In genomic region chr14:21090194-21090939, GRCh38 we compare ENCODE assay signal across 10 cellular contexts. TPM values are rescaled to one million over a fixed set of nuclear protein-coding genes. Genes with fewer than 3 reads are reported as not detected.
A peak's percentile ranks its signal among the peaks of the same experiment; 100 is the strongest.
DNase-seq lines count a peak whose midpoint lies in the region; ATAC-seq, FAIRE-seq and TF ChIP-seq lines count a peak whose summit lies in the region.
"Had no signal": no experiment of that assay in that cellular context is flagged by ENCODE, and none has a peak within 500 bp of the region (broad histone marks: within the 10 kb centered on the region; RNA-seq: fewer than 3 reads in every experiment).

No MANE protein-coding gene starts in this region.

- peaks cover 8% of the 10 kb centered on the region; the same call in 1 of the 2 replicates for H3K4me1 ChIP-seq in HEK293 (ENCODE audit: control insufficient read depth, insufficient read depth, low read length)
- H3K4me1 ChIP-seq in astrocyte (ENCODE audit: insufficient read depth, low read length) = peaks cover 24% of the 10 kb centered on the region
- H3K4me1 ChIP-seq in left lung = peaks cover 0 to 44% of the 10 kb centered on the region in 2 donors

- H3K36me3 ChIP-seq in HEK293 (ENCODE audit: control insufficient read depth in 2 of 2, insufficient read depth in 1 of 2, low read length in 2 of 2) (peaks cover 11 to 68% of the 10 kb centered on the region in 2 experiments; a peak in 2 of 3 replicates), astrocyte (ENCODE audit: insufficient read depth, low read length) (peaks cover 23% of the 10 kb centered on the region), left lung (peaks cover 0 to 56% of the 10 kb centered on the region in 2 donors)

- H3K79me2 ChIP-seq in astrocyte (ENCODE audit: insufficient read depth, low read length) = no peaks in the 10 kb centered on the region

- no peak overlapping the region for H3K27ac ChIP-seq in HEK293 (ENCODE audit: extremely low read depth, low read depth, low read length)
- H3K27ac ChIP-seq in astrocyte (ENCODE audit: low read depth, low read length) = no peak overlapping the region
- no peak overlapping the region for H3K27ac ChIP-seq in left lung
- H3K27ac ChIP-seq: epithelial cell of prostate had no signal

- H3K9me3 ChIP-seq in HEK293 (ENCODE audit: control insufficient read depth, insufficient read depth, low read depth, low read length) (no peaks in the 10 kb centered on the region), astrocyte (ENCODE audit: insufficient read depth, low read depth, low read length) (no peaks in the 10 kb centered on the region), left lung (no peaks in the 10 kb centered on the region)

- peaks cover 54% of the 10 kb centered on the region for H4K20me1 ChIP-seq in astrocyte (ENCODE audit: insufficient read depth, low read length)

- no peaks in the 10 kb centered on the region for H3K27me3 Mint-ChIP-seq in astrocyte (ENCODE audit: low read depth, unreplicated experiment)
- peaks cover 3% of the 10 kb centered on the region for H3K27me3 Mint-ChIP-seq in T-helper 2 cell treated with Interferon-gamma antibody and Interleukin-4, amounts not matched to agents 5 μg/mL and 100 μg/mL, for 36 hours (ENCODE audit: low read depth)

- H3K36me3 Mint-ChIP-seq in astrocyte (ENCODE audit: low read depth, unreplicated experiment) = peaks cover 21% of the 10 kb centered on the region
- no peaks in the 10 kb centered on the region for H3K36me3 Mint-ChIP-seq in T-helper 2 cell treated with Interferon-gamma antibody and Interleukin-4, amounts not matched to agents 5 μg/mL and 100 μg/mL, for 36 hours (ENCODE audit: low read depth)

- POLR2A ChIA-PET in HEK293 (lab: Yijun Ruan, JAX) = interaction anchor here (1.2 to 9.9 kb wide), 3 partner anchors 14 to 76 kb away, joined by 4 to 71 read pairs (median 6); partner anchors contain the start of gene ARHGEF40

- CTCF ChIA-PET in HEK293 (lab: Yijun Ruan, JAX) = interaction anchor here (0.6 to 4.0 kb wide), 10 partner anchors 14 to 282 kb away, joined by 3 to 42 read pairs (median 6); no protein-coding TSS in a partner anchor

- no peaks in the 10 kb centered on the region for H3K9me3 Mint-ChIP-seq in astrocyte (ENCODE audit: unreplicated experiment)
- no peaks in the 10 kb centered on the region for H3K9me3 Mint-ChIP-seq in T-helper 2 cell treated with Interferon-gamma antibody and Interleukin-4, amounts not matched to agents 5 μg/mL and 100 μg/mL, for 36 hours

- H3K4me3 ChIP-seq in HEK293 (ENCODE audit: low read depth, low read length) = no peak overlapping the region
- no peak overlapping the region for H3K4me3 ChIP-seq in astrocyte (ENCODE audit: insufficient read depth, low read depth, low read length)
- no peak overlapping the region for H3K4me3 ChIP-seq in left lung

- H3K9ac ChIP-seq in astrocyte (ENCODE audit: low read length) = no peak overlapping the region

- H2AFZ ChIP-seq in astrocyte (ENCODE audit: low read depth, low read length) = no peak overlapping the region

- no peak overlapping the region for H3K4me2 ChIP-seq in astrocyte (ENCODE audit: low read length)

- H3K27me3 ChIP-seq in astrocyte (ENCODE audit: insufficient read depth, low read length) (no peaks in the 10 kb centered on the region), left lung (no peaks in the 10 kb centered on the region)

- no peak for ATAC-seq in left lung

- DNase-seq in AG09319 (ENCODE audit: extremely low read depth, low read depth) (no peak), astrocyte (ENCODE audit: low read depth) (no peak), left lung (peak in 1 of 2 donors; percentile 86), NCI-H128 (lab: John Stamatoyannopoulos, UW; ENCODE audit: unreplicated experiment) (no peak), AG20443 (ENCODE audit: low spot score) (no peak)
- DNase-seq in T-helper 2 cell treated with Interferon-gamma antibody and Interleukin-4, amounts not matched to agents 5 μg/mL and 100 μg/mL, for 36 hours (ENCODE audit: low spot score) = no peak
- DNase-seq in stimulated activated CD4-positive, alpha-beta T cell treated with anti-CD3 and anti-CD28 coated beads, Interleukin-4, amount 100 ng/mL, for 4 hours = no peak
- DNase-seq: stimulated activated CD4-positive, alpha-beta T cell treated with anti-CD3 and anti-CD28 coated beads, Interleukin-4, amount 100 ng/mL, for 24 hours had no signal

- no peak for FAIRE-seq in astrocyte (lab: Jason Lieb, UNC)

- H3K27ac Mint-ChIP-seq in astrocyte (ENCODE audit: unreplicated experiment) = no peak overlapping the region
- no peak overlapping the region for H3K27ac Mint-ChIP-seq in T-helper 2 cell treated with Interferon-gamma antibody and Interleukin-4, amounts not matched to agents 5 μg/mL and 100 μg/mL, for 36 hours

- peaks cover 42% of the 10 kb centered on the region for H3K4me1 Mint-ChIP-seq in astrocyte (ENCODE audit: low read depth, unreplicated experiment)
- H3K4me1 Mint-ChIP-seq in T-helper 2 cell treated with Interferon-gamma antibody and Interleukin-4, amounts not matched to agents 5 μg/mL and 100 μg/mL, for 36 hours (ENCODE audit: low read depth) = peaks cover 20% of the 10 kb centered on the region

- no peak overlapping the region for H3K4me3 Mint-ChIP-seq in astrocyte (ENCODE audit: unreplicated experiment)
- no peak overlapping the region for H3K4me3 Mint-ChIP-seq in T-helper 2 cell treated with Interferon-gamma antibody and Interleukin-4, amounts not matched to agents 5 μg/mL and 100 μg/mL, for 36 hours

- intact Hi-C loops in left lung (cut with DNase I) = loop anchor here in 1 of 2 donors (5.0 kb wide), 1 partner anchor 73 kb away; no protein-coding TSS in a partner anchor

- TF ChIP-seq CTCF in AG09319 (IDR thresholded peaks at IDR 0.05; ENCODE audit: low read depth, low read length) (peak; percentile 45), HEK293 (tag by site-specific recombination; IDR thresholded peaks at IDR 0.05) (peak; percentile 48), astrocyte (IDR thresholded peaks at IDR 0.05; ENCODE audit: insufficient read depth, low read depth, low read length) (peak; percentile 9), left lung (IDR thresholded peaks at IDR 0.05) (peak; percentile 14 to 58)

TF ChIP-seq in HEK293, 187 proteins besides CTCF, POLR2A, EP300 and RAD21:
- TF ChIP-seq ZNF324 (tag by site-specific recombination; IDR thresholded peaks at IDR 0.05) (no peak), ZNF280C (tag by site-specific recombination; IDR thresholded peaks at IDR 0.05) (no peak), ZNF596 (tag by site-specific recombination; IDR thresholded peaks at IDR 0.05) (peak; percentile 47; the same call in 1 of the 2 replicates), ZNF341 (tag by site-specific recombination; IDR thresholded peaks at IDR 0.05; ENCODE audit: low read depth) (no peak), ZNF2 (tag by site-specific recombination; IDR thresholded peaks at IDR 0.05) (0 out of 2 replicates have a peak, but pooled peaks have one; percentile 52), KLF8 (tag by site-specific recombination; IDR thresholded peaks at IDR 0.05) (0 out of 2 replicates have a peak, but pooled peaks have one; percentile 35), ZNF580 (tag by site-specific recombination; IDR thresholded peaks at IDR 0.05) (peak; percentile 58; the same call in 1 of the 2 replicates), OVOL3 (tag by site-specific recombination; IDR thresholded peaks at IDR 0.05) (no peak), ZNF530 (tag by site-specific recombination; IDR thresholded peaks at IDR 0.05; ENCODE audit: low read depth) (no peak)

RNA-seq across cellular contexts. Expression of gene ZNF219, which starts 8.1 kb away (rescaled TPM):
- total RNA-seq in astrocyte (24.2 and 31.9 TPM in 2 replicates), left lung (10 to 100 TPM; 33.7 to 40.8 TPM)

RNA-seq across cellular contexts. Expression of gene TMEM253, which starts 10.5 kb away (rescaled TPM):
- total RNA-seq in astrocyte (1.4 and 2.2 TPM in 2 replicates), left lung (under 1 TPM; 0.58 to 0.85 TPM)

RNA-seq across cellular contexts. Expression of gene ARHGEF40, which starts 20.3 kb away (rescaled TPM):
- 99.9 and 129 TPM in 2 replicates for total RNA-seq in astrocyte
- 10 to 100 TPM; 34.7 to 41.5 TPM for total RNA-seq in left lung

RNA-seq across cellular contexts. Expression of gene RNASE8, which starts 32.7 kb away (rescaled TPM):
- total RNA-seq in astrocyte = not detected in 2 replicates
- total RNA-seq in left lung = not detected

RNA-seq across cellular contexts. Expression of gene RNASE7, which starts 48.2 kb away (rescaled TPM):
- total RNA-seq in astrocyte (0.19 TPM in 1 of 2 replicates, not detected in the other), left lung (not detected)
